8 cellular contexts compared by ENCODE assay signal in genomic region chr11:47186076-47186936, GRCh38. TPM values are rescaled to one million over a fixed set of nuclear protein-coding genes. Genes with fewer than 3 reads are reported as not detected.
DNase-seq lines count a peak whose midpoint lies in the region; ATAC-seq and TF ChIP-seq lines count a peak whose summit lies in the region.

TSS of gene PACSIN3 (minus strand) at chr11:47186434. CDS start at chr11:47182727, 3,707 bp downstream.

- H3K9me3 Mint-ChIP-seq in activated T-cell treated with anti-CD3 and anti-CD28 coated beads, Interleukin-2, amount 50 U/mL, for 24 hours = no peaks in the 10 kb centered on the region

- TF ChIP-seq CTCF in esophagus muscularis mucosa (IDR thresholded peaks at IDR 0.05) (peak in 1 of 3 experiments; percentile 32), tibial nerve (IDR thresholded peaks at IDR 0.05) (peak in 3 of 5 experiments; percentile 14 to 35 (median 18))

- H3K9me3 ChIP-seq in MG63 (no peaks in the 10 kb centered on the region), esophagus muscularis mucosa (no peaks in the 10 kb centered on the region), muscle layer of duodenum (ENCODE audit: control insufficient read depth in 1 of 2, low read length in 2 of 2) (no peaks in the 10 kb centered on the region), tibial nerve (no peaks in the 10 kb centered on the region)

- peaks cover 39% of the 10 kb centered on the region for H3K27me3 Mint-ChIP-seq in activated T-cell treated with anti-CD3 and anti-CD28 coated beads, Interleukin-2, amount 50 U/mL, for 24 hours

- H3K27me3 ChIP-seq in MG63 = no peaks in the 10 kb centered on the region
- peaks cover 0 to 5% (median 0%) of the 10 kb centered on the region in 4 donors for H3K27me3 ChIP-seq in esophagus muscularis mucosa
- H3K27me3 ChIP-seq in muscle layer of duodenum (ENCODE audit: low read depth, low read length) = no peaks in the 10 kb centered on the region
- H3K27me3 ChIP-seq in tibial nerve = no peaks in the 10 kb centered on the region

- H3K4me3 ChIP-seq in MG63 (peak within 1 kb of the TSS; percentile 68), esophagus muscularis mucosa (peak within 1 kb of the TSS; percentile 74 to 94 (median 83)), muscle layer of duodenum (ENCODE audit: low read depth in 1 of 2, low read length in 2 of 2) (peak within 1 kb of the TSS; percentile 55 to 85), tibial nerve (peak within 1 kb of the TSS; percentile 47 to 84 (median 78))

- ATAC-seq in GM19372 (IDR thresholded peaks at IDR 0.05; ENCODE audit: low read depth, unreplicated experiment) (peak; percentile 56), GM18870 (IDR thresholded peaks at IDR 0.05; ENCODE audit: unreplicated experiment) (no peak)

- peaks cover 5% of the 10 kb centered on the region; the same call in 1 of the 2 replicates for H3K36me3 ChIP-seq in MG63
- H3K36me3 ChIP-seq in esophagus muscularis mucosa = peaks cover 0 to 17% (median 0%) of the 10 kb centered on the region in 4 donors
- no peaks in the 10 kb centered on the region for H3K36me3 ChIP-seq in muscle layer of duodenum (ENCODE audit: control insufficient read depth in 1 of 2, insufficient read depth in 2 of 2, low read length in 2 of 2)
- H3K36me3 ChIP-seq in tibial nerve = peaks cover 0 to 14% (median 0%) of the 10 kb centered on the region in 3 donors

- TF ChIP-seq EP300 in esophagus muscularis mucosa (IDR thresholded peaks at IDR 0.05) (no peak), tibial nerve (IDR thresholded peaks at IDR 0.05) (no peak)

- peaks cover 40 to 72% (median 70%) of the 10 kb centered on the region in 4 donors for H3K4me1 ChIP-seq in esophagus muscularis mucosa
- H3K4me1 ChIP-seq in muscle layer of duodenum (ENCODE audit: control insufficient read depth in 1 of 2, insufficient read depth in 2 of 2, low read length in 2 of 2) = peaks cover 0 to 45% of the 10 kb centered on the region in 2 donors
- peaks cover 0 to 60% (median 30%) of the 10 kb centered on the region in 4 donors for H3K4me1 ChIP-seq in tibial nerve

- no peaks in the 10 kb centered on the region for H3K36me3 Mint-ChIP-seq in activated T-cell treated with anti-CD3 and anti-CD28 coated beads, Interleukin-2, amount 50 U/mL, for 24 hours (ENCODE audit: low read depth)

- WGBS in esophagus muscularis mucosa = 1% methylated on average over 15 of the region's 87 CpGs
- WGBS in tibial nerve, 2 donors = 1% methylated on average over 32 to 49 of the region's 87 CpGs

- peak within 1 kb of the TSS; percentile 91 to 97 (median 95) for H3K27ac ChIP-seq in esophagus muscularis mucosa (replicated peaks in 1 of 4)
- H3K27ac ChIP-seq in muscle layer of duodenum (ENCODE audit: low read length) = peak within 1 kb of the TSS; percentile 60
- H3K27ac ChIP-seq in tibial nerve = peak within 1 kb of the TSS; percentile 86 to 99 (median 92)

- DNase-seq in AG08396 (ENCODE audit: low spot score) = peak; percentile 81
- DNase-seq in MG63 = peak; percentile 70
- DNase-seq in activated T-cell treated with anti-CD3 and anti-CD28 coated beads, Interleukin-2, amount 50 U/mL, for 24 hours = peak; percentile 76
- DNase-seq in esophagus muscularis mucosa (ENCODE audit: extremely low spot score) = no peak
- DNase-seq in tibial nerve (ENCODE audit: low spot score in 2 of 2) = no peak

- H3K4me3 Mint-ChIP-seq in activated T-cell treated with anti-CD3 and anti-CD28 coated beads, Interleukin-2, amount 50 U/mL, for 24 hours = peak within 1 kb of the TSS; percentile 72

- peaks cover 15% of the 10 kb centered on the region for H3K4me1 Mint-ChIP-seq in activated T-cell treated with anti-CD3 and anti-CD28 coated beads, Interleukin-2, amount 50 U/mL, for 24 hours (ENCODE audit: low read depth)

- H3K27ac Mint-ChIP-seq in activated T-cell treated with anti-CD3 and anti-CD28 coated beads, Interleukin-2, amount 50 U/mL, for 24 hours = peak within 1 kb of the TSS; percentile 68

- no peak for TF ChIP-seq POLR2A in esophagus muscularis mucosa (IDR thresholded peaks at IDR 0.05; ENCODE audit: low read depth)
- TF ChIP-seq POLR2A in tibial nerve (IDR thresholded peaks at IDR 0.05) = peak; percentile 37 to 49

- intact Hi-C loops in esophagus muscularis mucosa (cut with DNase I) = no loop called here

RNA-seq across cellular contexts. Expression of gene PACSIN3, which starts in this region (rescaled TPM):
- total RNA-seq in MG63 (2014; rRNA removed; shearing (Covaris generic); ENCODE audit: low replicate concordance) = 59.8 and 92.5 TPM in 2 replicates
- total RNA-seq in esophagus muscularis mucosa (10 to 100 TPM; 43.6 to 89.9 (median 56.0) TPM), tibial nerve (10 to 100 TPM; 44.8 to 69.0 (median 61.6) TPM)

Comparison
In these comparisons a context has a peak if more than half of its experiments do, and no peak if none do; other contexts are left out.
1. DNase-seq: peak in AG08396 (single experiment), MG63 (single experiment) and activated T-cell treated with anti-CD3 and anti-CD28 coated beads, Interleukin-2, amount 50 U/mL, for 24 hours (single experiment); none in esophagus muscularis mucosa (single experiment) and tibial nerve (0 of 2).
2. Peak in every context shown above with its lines, with median percentiles within 50 percentile points of each other: H3K4me3 ChIP-seq and H3K27ac ChIP-seq.